23 cellular contexts compared by ENCODE assay signal in the genomic region with DNA sequence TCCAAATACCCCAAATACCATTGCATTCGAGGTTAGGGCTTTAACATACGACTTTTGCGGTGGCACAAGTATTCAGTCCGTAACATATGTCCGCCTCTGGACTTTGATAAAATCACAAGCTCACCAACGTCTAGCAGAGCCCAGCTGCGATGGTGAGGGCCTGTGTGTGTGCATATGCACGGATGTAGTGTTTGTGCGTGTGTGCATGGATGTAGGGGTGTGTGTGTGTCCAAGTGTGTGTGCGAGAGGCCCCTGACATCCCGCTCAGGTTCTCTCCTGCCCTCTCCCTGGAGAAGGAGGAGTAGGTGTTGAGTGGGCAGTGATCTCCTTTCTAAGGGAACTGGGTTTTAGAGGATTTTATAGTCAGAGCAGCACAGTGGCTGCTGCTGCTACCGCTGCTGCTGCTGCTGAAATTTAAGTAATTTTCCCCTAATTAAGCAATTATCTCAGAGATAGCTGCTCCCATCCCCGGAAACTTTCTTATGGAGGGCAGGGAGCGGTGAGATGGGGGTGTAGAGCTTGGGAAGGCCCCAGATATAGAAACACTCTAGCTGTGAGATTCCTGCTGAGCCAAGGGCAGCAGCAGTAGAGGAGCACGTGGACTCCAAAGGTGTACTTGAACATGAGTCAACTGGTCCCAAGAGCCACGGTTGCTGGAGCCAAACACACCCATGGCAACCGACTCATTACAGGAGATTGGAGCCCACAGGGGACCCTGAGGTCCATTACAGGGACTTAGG.
A peak's percentile ranks its signal among the peaks of the same experiment; 100 is the strongest.
DNase-seq lines count a peak whose midpoint lies in the region; ATAC-seq lines count a peak whose summit lies in the region.
"Had no signal": no experiment of that assay in that cellular context is flagged by ENCODE, and none has a peak within 500 bp of the region (broad histone marks: within the 10 kb centered on the region; RNA-seq: fewer than 3 reads in every experiment).

No MANE protein-coding gene starts in this region.

- DNase-seq in NCI-H748 (lab: John Stamatoyannopoulos, UW; ENCODE audit: unreplicated experiment) (peak; percentile 50), NCI-H748 treated with DMSO at 0.1 percent for 48 hours (lab: John Stamatoyannopoulos, UW) (no peak), NCI-H187 treated with DMSO at 0.1 percent for 48 hours (lab: John Stamatoyannopoulos, UW) (peak; percentile 89), T-helper 17 cell (no peak), putamen (ENCODE audit: low spot score) (peak; percentile 81), amygdala (lab: John Stamatoyannopoulos, UW) (no peak)
- no peak for DNase-seq in activated effector memory CD4-positive, alpha-beta T cell treated with anti-CD3 and anti-CD28 coated beads, Interleukin-2, amount 50 U/mL, for 16 hours
- DNase-seq: ACHN; activated CD4-positive, alpha-beta T cell treated with anti-CD3 and anti-CD28 coated beads, Interleukin-2, amount 50 U/mL, for 4 hours; activated gamma-delta T cell; adrenal gland; central memory CD4-positive, alpha-beta T cell; GM23248; KBM-7; left colon; NCI-H526; nephron progenitor cell; SHP77; stimulated activated CD4-positive, alpha-beta T cell treated with anti-CD3 and anti-CD28 coated beads, Interleukin-4, amount 100 ng/mL, for 4 hours; uterus had no signal

- no peaks in the 10 kb centered on the region for H3K36me3 Mint-ChIP-seq in T-helper 17 cell (ENCODE audit: low read depth)
- H3K36me3 Mint-ChIP-seq: CD14-positive monocyte had no signal

- no peak overlapping the region for H3K4me3 Mint-ChIP-seq in T-helper 17 cell
- H3K4me3 Mint-ChIP-seq: CD14-positive monocyte, nephron progenitor cell had no signal

- H3K27ac Mint-ChIP-seq in T-helper 17 cell: peak overlapping the region; percentile 6
- H3K27ac Mint-ChIP-seq: nephron progenitor cell had no signal

- no peak for ATAC-seq in T-helper 17 cell
- ATAC-seq in GM18511 (IDR thresholded peaks at IDR 0.05; ENCODE audit: unreplicated experiment): no peak
- ATAC-seq: gastroesophageal sphincter, left colon had no signal

- peaks cover 9% of the 10 kb centered on the region for H3K4me1 Mint-ChIP-seq in T-helper 17 cell

- no peaks in the 10 kb centered on the region for H3K9me3 ChIP-seq in T-helper 17 cell (ENCODE audit: control insufficient read depth, low read length, poor library complexity, severe bottlenecking)
- H3K9me3 ChIP-seq: adrenal gland, gastroesophageal sphincter, uterus had no signal

- peaks cover 11% of the 10 kb centered on the region for H3K27me3 Mint-ChIP-seq in T-helper 17 cell

Comparison
In these comparisons a context has a peak if more than half of its experiments do, and no peak if none do; other contexts are left out.
1. DNase-seq: peak in NCI-H748 (single experiment), NCI-H187 treated with DMSO at 0.1 percent for 48 hours (single experiment) and putamen (single experiment); none in NCI-H748 treated with DMSO at 0.1 percent for 48 hours (single experiment), T-helper 17 cell (0 of 3), activated effector memory CD4-positive, alpha-beta T cell treated with anti-CD3 and anti-CD28 coated beads, Interleukin-2, amount 50 U/mL, for 16 hours (single experiment) and amygdala (0 of 56).